In genomic region chr4:54967289-54967688, GRCh38 we compare ENCODE assay signal across 24 cellular contexts.
DNase-seq lines count a peak whose midpoint lies in the region; ATAC-seq, FAIRE-seq and TF ChIP-seq lines count a peak whose summit lies in the region.
"Had no signal": no experiment of that assay in that cellular context is flagged by ENCODE, and none has a peak within 500 bp of the region (broad histone marks: within the 10 kb centered on the region; RNA-seq: fewer than 3 reads in every experiment).

No MANE protein-coding gene starts in this region.

- no peaks in the 10 kb centered on the region for H3K36me3 Mint-ChIP-seq in activated naive CD4-positive, alpha-beta T cell treated with anti-CD3 and anti-CD28 coated beads, Interleukin-2, amount 10 ng/mL, durations not matched to agents 7 days and 5 days
- H3K36me3 Mint-ChIP-seq: CD8-positive, alpha-beta T cell had no signal

- H3K36me3 ChIP-seq in bronchial epithelial cell (ENCODE audit: control insufficient read depth, insufficient read depth, low read length) (no peaks in the 10 kb centered on the region), gastroesophageal sphincter (no peaks in the 10 kb centered on the region), osteoblast (ENCODE audit: insufficient read depth, low read length) (no peaks in the 10 kb centered on the region)
- H3K36me3 ChIP-seq: BLaER1 treated with 17β-estradiol and CSF1 and Interleukin-3, amounts not matched to agents 10 nM and 100 nM had no signal

- H3K27me3 ChIP-seq in bronchial epithelial cell (ENCODE audit: control insufficient read depth, insufficient read depth, low read length): no peaks in the 10 kb centered on the region
- H3K27me3 ChIP-seq in gastroesophageal sphincter: no peaks in the 10 kb centered on the region
- H3K27me3 ChIP-seq in osteoblast (ENCODE audit: insufficient read depth, low read length): no peaks in the 10 kb centered on the region
- H3K27me3 ChIP-seq: BLaER1 treated with 17β-estradiol and CSF1 and Interleukin-3, amounts not matched to agents 10 nM and 100 nM had no signal

- no peak overlapping the region for H3K4me3 Mint-ChIP-seq in activated naive CD4-positive, alpha-beta T cell treated with anti-CD3 and anti-CD28 coated beads, Interleukin-2, amount 10 ng/mL, durations not matched to agents 7 days and 5 days
- H3K4me3 Mint-ChIP-seq: B cell; CD4-positive, alpha-beta T cell; CD8-positive, alpha-beta T cell had no signal

- H3K4me1 ChIP-seq in gastroesophageal sphincter: peaks cover 0 to 48% (median 4%) of the 10 kb centered on the region in 3 donors
- H3K4me1 ChIP-seq in osteoblast (ENCODE audit: insufficient read depth, low read length): no peaks in the 10 kb centered on the region
- H3K4me1 ChIP-seq: BLaER1 treated with 17β-estradiol and CSF1 and Interleukin-3, amounts not matched to agents 10 nM and 100 nM; Caco-2 had no signal

- no peak overlapping the region for H3K27ac Mint-ChIP-seq in activated naive CD4-positive, alpha-beta T cell treated with anti-CD3 and anti-CD28 coated beads, Interleukin-2, amount 10 ng/mL, durations not matched to agents 7 days and 5 days
- H3K27ac Mint-ChIP-seq: B cell; CD4-positive, alpha-beta T cell; CD8-positive, alpha-beta T cell had no signal

- no peak for TF ChIP-seq EP300 in gastroesophageal sphincter (IDR thresholded peaks at IDR 0.05)

- no peak for TF ChIP-seq POLR2A in gastroesophageal sphincter (IDR thresholded peaks at IDR 0.05)

- peak overlapping the region; percentile 76 to 85 (median 78) for H3K27ac ChIP-seq in gastroesophageal sphincter
- H3K27ac ChIP-seq in osteoblast (ENCODE audit: low read depth, low read length): no peak overlapping the region
- H3K27ac ChIP-seq: BLaER1 treated with 17β-estradiol and CSF1 and Interleukin-3, amounts not matched to agents 10 nM and 100 nM; C4-2B had no signal

- no peaks in the 10 kb centered on the region for H3K4me1 Mint-ChIP-seq in activated naive CD4-positive, alpha-beta T cell treated with anti-CD3 and anti-CD28 coated beads, Interleukin-2, amount 10 ng/mL, durations not matched to agents 7 days and 5 days
- H3K4me1 Mint-ChIP-seq: B cell had no signal

- no peaks in the 10 kb centered on the region for H3K27me3 Mint-ChIP-seq in activated naive CD4-positive, alpha-beta T cell treated with anti-CD3 and anti-CD28 coated beads, Interleukin-2, amount 10 ng/mL, durations not matched to agents 7 days and 5 days

- no peak overlapping the region for H2AFZ ChIP-seq in osteoblast (ENCODE audit: low read length)

- peak; percentile 60 for FAIRE-seq in bronchial epithelial cell (lab: Jason Lieb, UNC)
- FAIRE-seq: A204.1, D721Med, G401.6, GM12891, GM19239 had no signal

- no peaks in the 10 kb centered on the region for H3K79me2 ChIP-seq in osteoblast (ENCODE audit: insufficient read depth, low read length)

- CTCF ChIA-PET in activated naive CD4-positive, alpha-beta T cell treated with anti-CD3 and anti-CD28 coated beads, Interleukin-2, amount 10 ng/mL, durations not matched to agents 7 days and 5 days (lab: Charles Lee): interaction anchor here (0.6 to 1.4 kb wide), 2 partner anchors 284 to 293 kb away, joined by 3 to 4 read pairs; no protein-coding TSS in a partner anchor

- no peak for TF ChIP-seq CTCF in bronchial epithelial cell (IDR thresholded peaks at IDR 0.05; ENCODE audit: insufficient read depth, low read length, severe bottlenecking)
- TF ChIP-seq CTCF in gastroesophageal sphincter (IDR thresholded peaks at IDR 0.05): no peak
- no peak for TF ChIP-seq CTCF in osteoblast (IDR thresholded peaks at IDR 0.05; ENCODE audit: extremely low read depth, low read depth, low read length)

- no peaks in the 10 kb centered on the region for H3K9me3 Mint-ChIP-seq in activated naive CD4-positive, alpha-beta T cell treated with anti-CD3 and anti-CD28 coated beads, Interleukin-2, amount 10 ng/mL, durations not matched to agents 7 days and 5 days
- H3K9me3 Mint-ChIP-seq: CD4-positive, alpha-beta T cell; CD8-positive, alpha-beta T cell had no signal

- H3K4me3 ChIP-seq in bronchial epithelial cell (ENCODE audit: low read depth, low read length) (no peak overlapping the region), gastroesophageal sphincter (no peak overlapping the region), osteoblast (ENCODE audit: insufficient read depth, low read length) (no peak overlapping the region)
- H3K4me3 ChIP-seq: BLaER1 treated with 17β-estradiol and CSF1 and Interleukin-3, amounts not matched to agents 10 nM and 100 nM had no signal

- ATAC-seq in gastroesophageal sphincter: peak; percentile 47
- ATAC-seq in HG03432 (IDR thresholded peaks at IDR 0.05; ENCODE audit: unreplicated experiment): no peak
- ATAC-seq: CD8-positive, alpha-beta T cell had no signal

- 13 to 49% methylated on average over 1 to 3 of the region's 3 CpGs for WGBS in gastroesophageal sphincter (ENCODE audit: low coverage in 1 of 2), 2 donors

- H3K9me3 ChIP-seq in gastroesophageal sphincter: no peaks in the 10 kb centered on the region
- H3K9me3 ChIP-seq in osteoblast (ENCODE audit: low read depth, low read length): no peaks in the 10 kb centered on the region
- H3K9me3 ChIP-seq: Caco-2 had no signal

- H3K4me2 ChIP-seq in osteoblast (ENCODE audit: insufficient read depth, low read length): no peak overlapping the region
- H3K4me2 ChIP-seq: BLaER1 treated with 17β-estradiol and CSF1 and Interleukin-3, amounts not matched to agents 10 nM and 100 nM had no signal

- no peaks in the 10 kb centered on the region for H4K20me1 ChIP-seq in osteoblast (ENCODE audit: insufficient read depth, low read length)
- H4K20me1 ChIP-seq: BLaER1 treated with 17β-estradiol and CSF1 and Interleukin-3, amounts not matched to agents 10 nM and 100 nM had no signal

- DNase-seq in bronchial epithelial cell (ENCODE audit: low read depth) (no peak), osteoblast (ENCODE audit: insufficient read length, low spot score, missing footprints) (peak; percentile 35), HUDEP-2 (lab: John Stamatoyannopoulos, UW; ENCODE audit: unreplicated experiment in 76 of 76) (no peak), SW 1271 (lab: John Stamatoyannopoulos, UW) (no peak)
- no peak for DNase-seq in activated naive CD4-positive, alpha-beta T cell treated with anti-CD3 and anti-CD28 coated beads, Interleukin-2, amount 10 ng/mL, durations not matched to agents 7 days and 5 days
- DNase-seq: 8988T; ACHN; AML-193; Caco-2; Calu3; CD4-positive, alpha-beta T cell; CD8-positive, alpha-beta T cell; DMS79 treated with DMSO at 0.1 percent for 48 hours; GF-D8 had no signal
